In genomic region chr7:8751557-8752231, GRCh38 we compare ENCODE assay signal across 16 cellular contexts.
"Had no signal": no experiment of that assay in that cellular context is flagged by ENCODE, and none has a peak within 500 bp of the region (broad histone marks: within the 10 kb centered on the region; RNA-seq: fewer than 3 reads in every experiment).

No MANE protein-coding gene starts in this region.

- H3K4me1 ChIP-seq: psoas muscle, right lobe of liver, spleen had no signal

- H3K36me3 Mint-ChIP-seq: activated naive CD4-positive, alpha-beta T cell treated with anti-CD3 and anti-CD28 coated beads, Interleukin-2, amount 50 U/mL, for 72 hours; stimulated activated naive B cell treated with anti-CD40 and anti-IgM and Interleukin-4, amounts not matched to agents 10 μg/mL and 1 μg/mL and 100 μg/mL, for 72 hours; type B pancreatic cell had no signal

- H3K27me3 ChIP-seq: brain microvascular endothelial cell, hepatocyte, right lobe of liver, spleen had no signal

- DNase-seq: amygdala; brain microvascular endothelial cell; erythroblast; kidney; mesendoderm; nephron progenitor cell; psoas muscle; right lobe of liver; spleen; stimulated activated CD4-positive, alpha-beta T cell treated with anti-CD3 and anti-CD28 coated beads, Interleukin-1b, Interleukin-23, amount 100 ng/mL, for 48 hours; stimulated activated naive B cell treated with anti-CD40 and anti-IgM and Interleukin-4, amounts not matched to agents 10 μg/mL and 1 μg/mL and 100 μg/mL, for 72 hours had no signal

- H3K36me3 ChIP-seq: brain microvascular endothelial cell, right lobe of liver, spleen had no signal

- H3K9me3 ChIP-seq: psoas muscle, right lobe of liver, spleen had no signal

- ATAC-seq: activated naive CD4-positive, alpha-beta T cell treated with anti-CD3 and anti-CD28 coated beads, Interleukin-2, amount 50 U/mL, for 72 hours; psoas muscle; right lobe of liver; stimulated activated naive B cell treated with anti-CD40 and anti-IgM and Interleukin-4, amounts not matched to agents 10 μg/mL and 1 μg/mL and 100 μg/mL, for 72 hours had no signal

- H3K27ac Mint-ChIP-seq: activated naive CD4-positive, alpha-beta T cell treated with anti-CD3 and anti-CD28 coated beads, Interleukin-2, amount 50 U/mL, for 72 hours; activated T-helper 2 cell treated with anti-CD3 and anti-CD28 coated beads, Interferon-gamma antibody, Interleukin-2, Interleukin-4, amounts not matched to agents 10 μg/mL and 5 μg/mL and 100 μg/mL, durations not matched to agents 14 hours and 24 hours and 36 hours; dendritic cell treated with granulocyte-macrophage colony-stimulating factor and Interleukin-4, amounts not matched to agents 40 ng/mL and 50 ng/mL, for 4 days; nephron progenitor cell; stimulated activated naive B cell treated with anti-CD40 and anti-IgM and Interleukin-4, amounts not matched to agents 10 μg/mL and 1 μg/mL and 100 μg/mL, for 72 hours; type B pancreatic cell had no signal

- H3K27ac ChIP-seq: brain microvascular endothelial cell, hepatocyte, psoas muscle, right lobe of liver, spleen had no signal

- H3K9me3 Mint-ChIP-seq: activated T-helper 2 cell treated with anti-CD3 and anti-CD28 coated beads, Interferon-gamma antibody, Interleukin-2, Interleukin-4, amounts not matched to agents 10 μg/mL and 5 μg/mL and 100 μg/mL, durations not matched to agents 14 hours and 24 hours and 36 hours; dendritic cell treated with granulocyte-macrophage colony-stimulating factor and Interleukin-4, amounts not matched to agents 40 ng/mL and 50 ng/mL, for 4 days; nephron progenitor cell; stimulated activated naive B cell treated with anti-CD40 and anti-IgM and Interleukin-4, amounts not matched to agents 10 μg/mL and 1 μg/mL and 100 μg/mL, for 72 hours; type B pancreatic cell had no signal

- H3K4me3 ChIP-seq: hepatocyte, psoas muscle, right lobe of liver, spleen had no signal

- H3K4me3 Mint-ChIP-seq: dendritic cell treated with granulocyte-macrophage colony-stimulating factor and Interleukin-4, amounts not matched to agents 40 ng/mL and 50 ng/mL, for 4 days; nephron progenitor cell; stimulated activated naive B cell treated with anti-CD40 and anti-IgM and Interleukin-4, amounts not matched to agents 10 μg/mL and 1 μg/mL and 100 μg/mL, for 72 hours; type B pancreatic cell had no signal

- H3K4me1 Mint-ChIP-seq: nephron progenitor cell; stimulated activated naive B cell treated with anti-CD40 and anti-IgM and Interleukin-4, amounts not matched to agents 10 μg/mL and 1 μg/mL and 100 μg/mL, for 72 hours had no signal

- H3K27me3 Mint-ChIP-seq: dendritic cell treated with granulocyte-macrophage colony-stimulating factor and Interleukin-4, amounts not matched to agents 40 ng/mL and 50 ng/mL, for 4 days; stimulated activated naive B cell treated with anti-CD40 and anti-IgM and Interleukin-4, amounts not matched to agents 10 μg/mL and 1 μg/mL and 100 μg/mL, for 72 hours had no signal
